In the genomic region with DNA sequence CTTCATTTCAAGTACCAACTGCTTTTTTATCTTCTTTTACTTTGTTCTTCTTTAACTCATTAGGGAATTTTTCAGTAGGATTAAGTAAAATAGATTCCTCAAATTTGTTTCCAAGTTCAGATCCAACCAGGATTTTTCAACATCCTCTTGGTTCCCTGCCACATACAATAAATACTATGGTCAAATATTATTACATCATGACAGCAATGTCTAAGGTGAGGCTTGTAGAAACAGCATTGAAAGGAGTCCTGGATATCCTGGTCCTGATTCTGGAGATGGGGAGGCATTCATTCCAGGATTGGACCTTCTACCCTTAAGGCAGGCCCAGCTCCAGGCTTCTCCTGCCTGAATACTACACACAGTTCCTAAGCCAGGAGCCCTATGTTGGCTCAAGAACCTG, we compare ENCODE assay signal across 24 cellular contexts.
DNase-seq lines count a peak whose midpoint lies in the region; ATAC-seq and TF ChIP-seq lines count a peak whose summit lies in the region.
"Had no signal": no experiment of that assay in that cellular context is flagged by ENCODE, and none has a peak within 500 bp of the region (broad histone marks: within the 10 kb centered on the region; RNA-seq: fewer than 3 reads in every experiment).

No MANE protein-coding gene starts in this region.

- H2BK15ac ChIP-seq in neuronal stem cell (ENCODE audit: low read length): no peak overlapping the region

- no peak for ATAC-seq in GM19463 (IDR thresholded peaks at IDR 0.05; ENCODE audit: unreplicated experiment)
- ATAC-seq in GM19452 (IDR thresholded peaks at IDR 0.05; ENCODE audit: unreplicated experiment): no peak
- ATAC-seq: activated T-cell treated with anti-CD3 and anti-CD28 coated beads, Interleukin-2, amount 50 U/mL, for 72 hours; heart right ventricle; natural killer cell; right lobe of liver; stimulated activated naive CD8-positive, alpha-beta T cell treated with anti-CD3 and anti-CD28 coated beads, Interleukin-15, Interleukin-2, amounts not matched to agents 100 U/mL and 50 U/mL, for 24 hours had no signal

- no peak for DNase-seq in SJSA1 (ENCODE audit: low read depth in 1 of 2, low spot score in 2 of 2)
- DNase-seq in fibroblast of pulmonary artery (ENCODE audit: low read depth): peak; percentile 13
- DNase-seq in neuronal stem cell (ENCODE audit: low spot score): no peak
- no peak for DNase-seq in MG63
- no peak for DNase-seq in activated naive CD4-positive, alpha-beta T cell treated with Interleukin-2 at 50 U/mL for 16 hours
- DNase-seq: activated CD4-positive, alpha-beta T cell treated with anti-CD3 and anti-CD28 coated beads, Interleukin-2, amount 10 ng/mL, durations not matched to agents 7 days and 5 days; activated naive CD4-positive, alpha-beta T cell treated with anti-CD3 and anti-CD28 coated beads, Interleukin-2, amount 50 U/mL, for 16 hours; activated T-cell treated with anti-CD3 and anti-CD28 coated beads, Interleukin-2, amount 50 U/mL, for 72 hours; amygdala; caudate nucleus; heart right ventricle; Kasumi-1; natural killer cell; NCI-H1048; NCI-H2029; NCI-H2227 treated with DMSO at 0.1 percent for 48 hours; stimulated activated naive CD8-positive, alpha-beta T cell treated with anti-CD3 and anti-CD28 coated beads, Interleukin-15, Interleukin-2, amounts not matched to agents 100 U/mL and 50 U/mL, for 24 hours; WERI-Rb-1 had no signal

- H3K36me3 ChIP-seq in ACC112 (ENCODE audit: insufficient read depth, low read length) (no peaks in the 10 kb centered on the region), SJSA1 (peaks cover 7% of the 10 kb centered on the region; the same call in 1 of the 2 replicates), neuronal stem cell (replicated peaks in 1 of 2; ENCODE audit: control insufficient read depth in 2 of 2, insufficient read depth in 2 of 2, low read length in 2 of 2) (no peaks in the 10 kb centered on the region), MG63 (no peaks in the 10 kb centered on the region)
- H3K36me3 ChIP-seq: heart right ventricle, right lobe of liver, thyroid gland, WERI-Rb-1 had no signal

- H3K4me3 ChIP-seq in ACC112 (ENCODE audit: low read depth, low read length): no peak overlapping the region
- H3K4me3 ChIP-seq in SJSA1: no peak overlapping the region
- no peak overlapping the region for H3K4me3 ChIP-seq in fibroblast of pulmonary artery (replicated peaks; ENCODE audit: low read depth, low read length)
- no peak overlapping the region for H3K4me3 ChIP-seq in neuronal stem cell (ENCODE audit: low read length in 2 of 2)
- no peak overlapping the region for H3K4me3 ChIP-seq in MG63
- H3K4me3 ChIP-seq: heart right ventricle, right lobe of liver, thyroid gland had no signal

- H3K79me1 ChIP-seq in neuronal stem cell (ENCODE audit: low read depth, low read length): no peaks in the 10 kb centered on the region

- H2AK5ac ChIP-seq in neuronal stem cell (ENCODE audit: low read depth, low read length): peak overlapping the region; percentile 48

- TF ChIP-seq CTCF in fibroblast of pulmonary artery (IDR thresholded peaks at IDR 0.05; ENCODE audit: low read length, missing control alignments): no peak

- H2BK5ac ChIP-seq in neuronal stem cell (ENCODE audit: low read length): no peak overlapping the region

- H3K27ac ChIP-seq in ACC112 (ENCODE audit: low read depth, low read length) (0 out of 2 replicates have a peak overlapping the region, but pooled peaks have one; percentile 6), SJSA1 (peak overlapping the region; percentile 92), neuronal stem cell (replicated peaks; ENCODE audit: low read length) (no peak overlapping the region)
- H3K27ac ChIP-seq: heart right ventricle, parathyroid adenoma, right lobe of liver, thyroid gland, WERI-Rb-1 had no signal

- no peak overlapping the region for H3K4me2 ChIP-seq in neuronal stem cell (ENCODE audit: insufficient read depth, low read length, poor library complexity, severe bottlenecking)

- H3K79me2 ChIP-seq in ACC112 (ENCODE audit: control insufficient read depth, insufficient read depth, low read length, unreplicated experiment): no peaks in the 10 kb centered on the region
- H3K79me2 ChIP-seq: parathyroid adenoma had no signal

- H3K27me3 ChIP-seq in ACC112 (ENCODE audit: insufficient read depth, low read length): no peaks in the 10 kb centered on the region
- no peaks in the 10 kb centered on the region for H3K27me3 ChIP-seq in SJSA1 (replicated peaks)
- H3K27me3 ChIP-seq in neuronal stem cell (ENCODE audit: control insufficient read depth in 3 of 3, insufficient read depth in 3 of 3, low read depth in 1 of 3, low read length in 3 of 3): no peaks in the 10 kb centered on the region
- H3K27me3 ChIP-seq in MG63: no peaks in the 10 kb centered on the region
- H3K27me3 ChIP-seq: heart right ventricle, right lobe of liver, thyroid gland had no signal

- no peak overlapping the region for H3K14ac ChIP-seq in neuronal stem cell (ENCODE audit: low read length)

- no peak overlapping the region for H2BK120ac ChIP-seq in neuronal stem cell (ENCODE audit: low read depth, low read length)

- no peak overlapping the region for H3K23ac ChIP-seq in neuronal stem cell (ENCODE audit: low read depth, low read length, poor library complexity)

- H3K9ac ChIP-seq in neuronal stem cell (ENCODE audit: low read depth, low read length, poor library complexity): no peak overlapping the region
- H3K9ac ChIP-seq: parathyroid adenoma had no signal

- H4K8ac ChIP-seq in neuronal stem cell (ENCODE audit: low read depth, low read length): no peak overlapping the region

- no peak overlapping the region for H3K4ac ChIP-seq in neuronal stem cell (ENCODE audit: low read length)

- no peak overlapping the region for H3K18ac ChIP-seq in neuronal stem cell (ENCODE audit: low read length)

- H3K4me1 ChIP-seq in ACC112 (ENCODE audit: control insufficient read depth, insufficient read depth, low read length, unreplicated experiment) (peaks cover 26% of the 10 kb centered on the region), SJSA1 (replicated peaks) (peaks cover 61% of the 10 kb centered on the region), neuronal stem cell (ENCODE audit: control insufficient read depth in 2 of 2, insufficient read depth in 1 of 2, low read depth in 1 of 2, low read length in 2 of 2) (peaks cover 22 to 31% of the 10 kb centered on the region in 2 donors)
- H3K4me1 ChIP-seq: parathyroid adenoma, right lobe of liver had no signal

- H3K9me3 ChIP-seq in SJSA1 (replicated peaks) (peaks cover 6% of the 10 kb centered on the region), neuronal stem cell (replicated peaks in 1 of 2; ENCODE audit: control insufficient read depth in 2 of 2, insufficient read depth in 1 of 2, low read depth in 1 of 2, low read length in 2 of 2) (peaks cover 2 to 6% of the 10 kb centered on the region in 2 donors), MG63 (peaks cover 10% of the 10 kb centered on the region; the same call in 1 of the 2 replicates)
- H3K9me3 ChIP-seq: heart right ventricle, right lobe of liver, thyroid gland had no signal

- no peak overlapping the region for H4K91ac ChIP-seq in neuronal stem cell (ENCODE audit: low read depth, low read length, poor library complexity)

- H2BK12ac ChIP-seq in neuronal stem cell (ENCODE audit: low read length): no peak overlapping the region

- H2AFZ ChIP-seq in ACC112 (ENCODE audit: low read length, unreplicated experiment): no peak overlapping the region
- peak overlapping the region; percentile 60 for H2AFZ ChIP-seq in neuronal stem cell (ENCODE audit: low read length)
- H2AFZ ChIP-seq: parathyroid adenoma had no signal
